Comparison of ENCODE assay signal across 9 cellular contexts in the genomic region with DNA sequence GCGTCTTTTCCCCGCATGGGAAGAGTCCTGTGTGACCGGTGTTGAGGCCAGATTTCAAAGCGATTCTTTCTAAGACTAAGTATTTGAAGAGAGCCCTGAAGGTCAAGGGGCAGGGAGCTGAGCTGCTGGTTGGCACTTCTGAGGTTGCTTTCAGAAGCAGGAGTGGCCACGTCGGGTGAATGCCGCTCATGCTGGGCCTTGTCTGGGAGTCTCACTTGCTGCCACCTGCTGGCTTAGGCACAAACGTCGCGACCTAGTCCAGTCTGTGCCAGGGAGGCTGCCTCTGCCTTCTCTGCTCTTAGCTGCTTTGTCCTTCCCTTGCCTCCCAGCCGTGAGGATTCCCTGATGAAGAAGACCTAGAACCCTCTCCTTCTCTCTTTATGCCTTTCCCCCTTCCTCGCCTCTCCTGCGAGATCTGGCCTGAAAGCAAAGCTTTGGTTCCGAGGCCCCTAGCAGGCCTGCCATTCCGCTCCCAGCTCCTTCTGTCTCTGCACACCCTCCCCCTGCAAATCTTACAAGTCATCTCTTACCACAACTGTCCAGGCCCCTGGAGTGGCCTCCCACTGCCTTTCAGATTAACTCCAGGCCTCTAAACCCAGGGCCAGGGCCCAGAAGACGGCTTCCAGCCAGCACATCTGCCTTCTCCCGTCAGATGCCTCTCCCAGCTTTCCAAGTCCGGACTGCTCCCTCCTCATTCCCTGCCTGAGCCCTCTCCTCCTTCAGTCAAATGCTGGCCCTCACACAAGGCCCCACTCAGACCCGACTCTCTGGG.
DNase-seq lines count a peak whose midpoint lies in the region; ATAC-seq and FAIRE-seq lines count a peak whose summit lies in the region.
"Had no signal": no experiment of that assay in that cellular context is flagged by ENCODE, and none has a peak within 500 bp of the region (broad histone marks: within the 10 kb centered on the region; RNA-seq: fewer than 3 reads in every experiment).

No MANE protein-coding gene starts in this region.

- DNase-seq in DMS 273 (lab: John Stamatoyannopoulos, UW; ENCODE audit: unreplicated experiment) (peak; percentile 52), DMS 273 treated with DMSO at 0.1 percent for 48 hours (lab: John Stamatoyannopoulos, UW) (no peak), NAMALWA (ENCODE audit: low spot score) (peak; percentile 57), activated T-cell treated with anti-CD3 and anti-CD28 coated beads for 24 hours (ENCODE audit: low read depth) (peak; percentile 35), globus pallidus (ENCODE audit: low spot score) (peak; percentile 74), posterior cingulate gyrus (peak; percentile 56 to 96 (median 78)), RCC 7860 (ENCODE audit: low spot score) (no peak)

- ATAC-seq in GM21723 (IDR thresholded peaks at IDR 0.05; ENCODE audit: unreplicated experiment), result no peak

- FAIRE-seq in RCC 7860 (lab: Jason Lieb, UNC), result no peak
- FAIRE-seq: A204.1 had no signal

- intact Hi-C loops in posterior cingulate gyrus (cut with DNase I), result loop anchor here (5.0 kb wide), 1 partner anchor 111 kb away; no protein-coding TSS in a partner anchor

Comparison
In these comparisons a context has a peak if more than half of its experiments do, and no peak if none do; other contexts are left out.
1. DNase-seq: peak in DMS 273 (single experiment), NAMALWA (single experiment), activated T-cell treated with anti-CD3 and anti-CD28 coated beads for 24 hours (single experiment), globus pallidus (single experiment) and posterior cingulate gyrus (10 of 10); none in DMS 273 treated with DMSO at 0.1 percent for 48 hours (single experiment) and RCC 7860 (single experiment).